Comparison of ENCODE assay signal across 8 cellular contexts in genomic region chr19:35142531-35143230, GRCh38. TPM values are rescaled to one million over a fixed set of nuclear protein-coding genes. Genes with fewer than 3 reads are reported as not detected.
A peak's percentile ranks its signal among the peaks of the same experiment; 100 is the strongest.
DNase-seq lines count a peak whose midpoint lies in the region; ATAC-seq and TF ChIP-seq lines count a peak whose summit lies in the region.

No MANE protein-coding gene starts in this region.

- no peak for TF ChIP-seq POLR2A in tibial nerve (IDR thresholded peaks at IDR 0.05)

- H3K27ac ChIP-seq in effector memory CD4-positive, alpha-beta T cell (ENCODE audit: insufficient read depth, low read length, poor library complexity, severe bottlenecking): no peak overlapping the region
- H3K27ac ChIP-seq in tibial nerve: peak overlapping the region in 3 of 4 donors; percentile 24 to 78 (median 74)

- H3K27me3 Mint-ChIP-seq in activated CD4-positive, alpha-beta memory T cell treated with anti-CD3 and anti-CD28 coated beads, Interleukin-2, amount 10 ng/mL, durations not matched to agents 7 days and 5 days: peaks cover 27% of the 10 kb centered on the region
- peaks cover 65% of the 10 kb centered on the region for H3K27me3 Mint-ChIP-seq in neural crest cell (ENCODE audit: low read depth)

- TF ChIP-seq CTCF in neural crest cell (conservative IDR thresholded peaks at IDR 0.05) (peak; percentile 75), tibial nerve (IDR thresholded peaks at IDR 0.05) (peak in 3 of 5 experiments; percentile 74 to 87 (median 77))

- peak overlapping the region; percentile 53 for H3K4me3 ChIP-seq in effector memory CD4-positive, alpha-beta T cell (ENCODE audit: insufficient read depth, low read depth, low read length, poor library complexity, severe bottlenecking)
- peak overlapping the region in 3 of 4 donors; percentile 20 to 43 (median 31) for H3K4me3 ChIP-seq in tibial nerve

- peaks cover 35% of the 10 kb centered on the region for H3K4me1 Mint-ChIP-seq in activated CD4-positive, alpha-beta memory T cell treated with anti-CD3 and anti-CD28 coated beads, Interleukin-2, amount 10 ng/mL, durations not matched to agents 7 days and 5 days
- peaks cover 46% of the 10 kb centered on the region for H3K4me1 Mint-ChIP-seq in neural crest cell

- DNase-seq in DMS53 (lab: John Stamatoyannopoulos, UW): peak; percentile 90
- peak; percentile 62 for DNase-seq in NCI-H1105 (lab: John Stamatoyannopoulos, UW)
- peak; percentile 75 for DNase-seq in activated CD4-positive, alpha-beta memory T cell treated with anti-CD3 and anti-CD28 coated beads, Interleukin-2, amount 10 ng/mL, durations not matched to agents 7 days and 5 days
- peak; percentile 59 to 60 (median 60) for DNase-seq in effector memory CD4-positive, alpha-beta T cell
- DNase-seq in neural crest cell (ENCODE audit: low read depth, low spot score): peak; percentile 66
- DNase-seq in tibial nerve (ENCODE audit: low spot score in 2 of 2): no peak

- H3K9me3 ChIP-seq in effector memory CD4-positive, alpha-beta T cell (ENCODE audit: control insufficient read depth, low read length): no peaks in the 10 kb centered on the region
- no peaks in the 10 kb centered on the region for H3K9me3 ChIP-seq in tibial nerve

- H3K36me3 Mint-ChIP-seq in activated CD4-positive, alpha-beta memory T cell treated with anti-CD3 and anti-CD28 coated beads, Interleukin-2, amount 10 ng/mL, durations not matched to agents 7 days and 5 days (ENCODE audit: low read depth): no peaks in the 10 kb centered on the region
- H3K36me3 Mint-ChIP-seq in neural crest cell (ENCODE audit: low read depth): no peaks in the 10 kb centered on the region

- POLR2A ChIA-PET in activated CD4-positive, alpha-beta memory T cell treated with anti-CD3 and anti-CD28 coated beads, Interleukin-2, amount 10 ng/mL, durations not matched to agents 7 days and 5 days (lab: Charles Lee): interaction anchor here (1.0 to 3.9 kb wide), 9 partner anchors 12 to 128 kb away, joined by 3 to 39 read pairs (median 11); partner anchors contain the start of genes FXYD5 and USF2

- no peaks in the 10 kb centered on the region for H3K27me3 ChIP-seq in effector memory CD4-positive, alpha-beta T cell (replicated peaks; ENCODE audit: control insufficient read depth, insufficient read depth, low read length, poor library complexity, severe bottlenecking)
- no peaks in the 10 kb centered on the region for H3K27me3 ChIP-seq in tibial nerve

- ATAC-seq in GM21423 (IDR thresholded peaks at IDR 0.05; ENCODE audit: unreplicated experiment): no peak
- no peak for ATAC-seq in GM18498 (IDR thresholded peaks at IDR 0.05; ENCODE audit: unreplicated experiment)

- H3K27ac Mint-ChIP-seq in activated CD4-positive, alpha-beta memory T cell treated with anti-CD3 and anti-CD28 coated beads, Interleukin-2, amount 10 ng/mL, durations not matched to agents 7 days and 5 days: no peak overlapping the region
- no peak overlapping the region for H3K27ac Mint-ChIP-seq in neural crest cell (ENCODE audit: unreplicated experiment)

- CTCF ChIA-PET in activated CD4-positive, alpha-beta memory T cell treated with anti-CD3 and anti-CD28 coated beads, Interleukin-2, amount 10 ng/mL, durations not matched to agents 7 days and 5 days (lab: Charles Lee): interaction anchor here (0.7 to 2.7 kb wide), 20 partner anchors 10 to 468 kb away, joined by 3 to 47 read pairs (median 6); partner anchors contain the start of gene FXYD5

- peak overlapping the region; percentile 27 for H3K4me3 Mint-ChIP-seq in activated CD4-positive, alpha-beta memory T cell treated with anti-CD3 and anti-CD28 coated beads, Interleukin-2, amount 10 ng/mL, durations not matched to agents 7 days and 5 days
- no peak overlapping the region for H3K4me3 Mint-ChIP-seq in neural crest cell

- 22 to 24% methylated on average over 12 to 45 of the region's 50 CpGs for WGBS in tibial nerve, 2 donors

- no peaks in the 10 kb centered on the region for H3K36me3 ChIP-seq in effector memory CD4-positive, alpha-beta T cell (ENCODE audit: control insufficient read depth, insufficient read depth, low read length)
- H3K36me3 ChIP-seq in tibial nerve: no peaks in the 10 kb centered on the region

- H3K9me3 Mint-ChIP-seq in activated CD4-positive, alpha-beta memory T cell treated with anti-CD3 and anti-CD28 coated beads, Interleukin-2, amount 10 ng/mL, durations not matched to agents 7 days and 5 days: no peaks in the 10 kb centered on the region
- H3K9me3 Mint-ChIP-seq in neural crest cell: no peaks in the 10 kb centered on the region

- no peak for TF ChIP-seq EP300 in tibial nerve (IDR thresholded peaks at IDR 0.05)

- peaks cover 46% of the 10 kb centered on the region for H3K4me1 ChIP-seq in effector memory CD4-positive, alpha-beta T cell (ENCODE audit: control insufficient read depth, insufficient read depth, low read length, poor library complexity, severe bottlenecking)
- peaks cover 0 to 57% (median 26%) of the 10 kb centered on the region in 4 donors for H3K4me1 ChIP-seq in tibial nerve

RNA-seq across cellular contexts. Expression of gene FXYD7, which starts 0.4 kb away (rescaled TPM):
- total RNA-seq in activated CD4-positive, alpha-beta memory T cell treated with anti-CD3 and anti-CD28 coated beads, Interleukin-2, amount 10 ng/mL, durations not matched to agents 7 days and 5 days: 1 to 10 TPM; 8.3 to 8.8 TPM
- total RNA-seq in neural crest cell (1.1 and 1.4 TPM in 2 replicates), tibial nerve (1 to 10 TPM in 3 of 4 donors, not detected in 1; 2.5 to 5.9 (median 5.7) TPM)

RNA-seq across cellular contexts. Expression of gene FXYD1, which starts 4.1 kb away (rescaled TPM):
- total RNA-seq in activated CD4-positive, alpha-beta memory T cell treated with anti-CD3 and anti-CD28 coated beads, Interleukin-2, amount 10 ng/mL, durations not matched to agents 7 days and 5 days: 1 to 10 TPM; 3.3 to 3.6 TPM
- 4.2 and 6.5 TPM in 2 replicates for total RNA-seq in neural crest cell
- total RNA-seq in tibial nerve: 100 to 1,000 TPM in 1 of 4 donors, 10 to 100 TPM in 3; 72.9 to 193 (median 84.9) TPM

RNA-seq across cellular contexts. Expression of gene LGI4, which starts 7.8 kb away (rescaled TPM):
- total RNA-seq in activated CD4-positive, alpha-beta memory T cell treated with anti-CD3 and anti-CD28 coated beads, Interleukin-2, amount 10 ng/mL, durations not matched to agents 7 days and 5 days: under 1 TPM; 0.55 to 0.68 TPM
- total RNA-seq in neural crest cell (15.9 and 16.1 TPM in 2 replicates), tibial nerve (100 to 1,000 TPM; 207 to 323 (median 302) TPM)

RNA-seq across cellular contexts. Expression of gene FXYD5, which starts 11.9 kb away (rescaled TPM):
- 100 to 1,000 TPM; 588 to 589 TPM for total RNA-seq in activated CD4-positive, alpha-beta memory T cell treated with anti-CD3 and anti-CD28 coated beads, Interleukin-2, amount 10 ng/mL, durations not matched to agents 7 days and 5 days
- total RNA-seq in neural crest cell (13.3 and 17.0 TPM in 2 replicates), tibial nerve (10 to 100 TPM; 19.9 to 53.4 (median 37.5) TPM)

RNA-seq across cellular contexts. Expression of gene FXYD3, which starts 27.1 kb away (rescaled TPM):
- not detected for total RNA-seq in activated CD4-positive, alpha-beta memory T cell treated with anti-CD3 and anti-CD28 coated beads, Interleukin-2, amount 10 ng/mL, durations not matched to agents 7 days and 5 days
- total RNA-seq in neural crest cell (2.5 and 2.8 TPM in 2 replicates), tibial nerve (10 to 100 TPM; 10.8 to 33.9 (median 16.6) TPM)

Comparison
In these comparisons a context has a peak if more than half of its experiments do, and no peak if none do; other contexts are left out.
1. DNase-seq: peak in DMS53 (single experiment), NCI-H1105 (single experiment), activated CD4-positive, alpha-beta memory T cell treated with anti-CD3 and anti-CD28 coated beads, Interleukin-2, amount 10 ng/mL, durations not matched to agents 7 days and 5 days (single experiment), effector memory CD4-positive, alpha-beta T cell (3 of 3) and neural crest cell (single experiment); none in tibial nerve (0 of 2).
2. RNA of gene LGI4, which starts 7.8 kb away (total RNA-seq): 207 to 323 TPM in tibial nerve; 15.9 to 16.1 TPM in neural crest cell and 0.55 to 0.68 TPM in activated CD4-positive, alpha-beta memory T cell treated with anti-CD3 and anti-CD28 coated beads, Interleukin-2, amount 10 ng/mL, durations not matched to agents 7 days and 5 days; every median in the first group is over 10 times any median in the second.